Comparison of ENCODE assay signal across 8 cellular contexts in genomic region chr2:176178271-176178806, GRCh38. TPM values are rescaled to one million over a fixed set of nuclear protein-coding genes. Genes with fewer than 3 reads are reported as not detected.
A peak's percentile ranks its signal among the peaks of the same experiment; 100 is the strongest.
DNase-seq lines count a peak whose midpoint lies in the region; ATAC-seq and TF ChIP-seq lines count a peak whose summit lies in the region.

No MANE protein-coding gene starts in this region.

- H3K9me3 Mint-ChIP-seq in MCF 10A (ENCODE audit: unreplicated experiment) (no peaks in the 10 kb centered on the region), neural progenitor cell (peaks cover 7% of the 10 kb centered on the region)

- H3K9me3 ChIP-seq in DND-41 (ENCODE audit: insufficient read depth, low read length, severe bottlenecking), result no peaks in the 10 kb centered on the region
- H3K9me3 ChIP-seq in neural progenitor cell (ENCODE audit: low read depth), result no peaks in the 10 kb centered on the region

- H3K4me1 ChIP-seq in DND-41 (ENCODE audit: insufficient read depth, low read length) (no peaks in the 10 kb centered on the region), neural progenitor cell (peaks cover 12% of the 10 kb centered on the region)

- peaks cover 14% of the 10 kb centered on the region for H3K27me3 Mint-ChIP-seq in MCF 10A (ENCODE audit: insufficient read depth, unreplicated experiment)
- peaks cover 85% of the 10 kb centered on the region for H3K27me3 Mint-ChIP-seq in neural progenitor cell (ENCODE audit: insufficient read depth, low read depth)

- H3K27me3 ChIP-seq in DND-41 (ENCODE audit: insufficient read depth, low read length, poor library complexity) (peaks cover 24% of the 10 kb centered on the region), neural progenitor cell (peaks cover 100% of the 10 kb centered on the region)

- H3K27ac Mint-ChIP-seq in MCF 10A (ENCODE audit: low read depth, unreplicated experiment) (no peak overlapping the region), neural progenitor cell (no peak overlapping the region)

- H3K9ac ChIP-seq in DND-41 (ENCODE audit: low read depth, low read length), result no peak overlapping the region
- no peak overlapping the region for H3K9ac ChIP-seq in neural progenitor cell

- CTCF ChIA-PET in MCF 10A (lab: Yijun Ruan, JAX), result interaction anchor here (0.7 kb wide), 1 partner anchor 473 kb away, joined by 3 read pairs; no protein-coding TSS in a partner anchor

- POLR2A ChIA-PET in MCF 10A (lab: Yijun Ruan, JAX), result no interaction called here

- H3K36me3 Mint-ChIP-seq in MCF 10A (ENCODE audit: insufficient read depth, unreplicated experiment) (no peaks in the 10 kb centered on the region), neural progenitor cell (peaks cover 2% of the 10 kb centered on the region)

- H3K4me1 Mint-ChIP-seq in MCF 10A (ENCODE audit: insufficient read depth, unreplicated experiment) (no peaks in the 10 kb centered on the region), neural progenitor cell (peaks cover 22% of the 10 kb centered on the region)

- H3K4me3 ChIP-seq in DND-41 (ENCODE audit: low read depth in 1 of 2, low read length in 2 of 2) (no peak overlapping the region), neural progenitor cell (peak overlapping the region; percentile 38)

- H2AFZ ChIP-seq in DND-41 (ENCODE audit: low read depth, low read length), result no peak overlapping the region
- H2AFZ ChIP-seq in neural progenitor cell (replicated peaks), result no peak overlapping the region

- H3K27ac ChIP-seq in DND-41 (ENCODE audit: low read length) (no peak overlapping the region), neural progenitor cell (no peak overlapping the region)

- ATAC-seq in DND-41 (ENCODE audit: insufficient read depth, low read depth) (peak; percentile 31; the same call in 1 of the 3 replicates), HG02678 (IDR thresholded peaks at IDR 0.05; ENCODE audit: unreplicated experiment) (no peak)

- intact Hi-C loops in MCF 10A (cut with micrococcal nuclease), result no loop called here

- H3K36me3 ChIP-seq in DND-41 (ENCODE audit: insufficient read depth, low read length) (no peaks in the 10 kb centered on the region), neural progenitor cell (no peaks in the 10 kb centered on the region)

- H3K79me2 ChIP-seq in DND-41 (ENCODE audit: insufficient read depth, low read length), result no peaks in the 10 kb centered on the region
- H3K79me2 ChIP-seq in neural progenitor cell (ENCODE audit: low read depth), result no peaks in the 10 kb centered on the region

- H3K4me2 ChIP-seq in DND-41 (ENCODE audit: insufficient read depth, low read length) (no peak overlapping the region), neural progenitor cell (peak overlapping the region; percentile 71)

- BruUV-seq in MCF 10A (replicated peaks; lab: Mats Ljungman, UMichigan), result no TSS peak

- DNase-seq in DND-41, result no peak
- DNase-seq in NCI-H1417 (lab: John Stamatoyannopoulos, UW), result peak; percentile 75 to 98 (median 96)
- peak; percentile 20 for DNase-seq in MCF 10A (ENCODE audit: unreplicated experiment)
- DNase-seq in neural progenitor cell (ENCODE audit: low spot score), result peak; percentile 46
- no peak for DNase-seq in H4 (ENCODE audit: low spot score)
- no peak for DNase-seq in HuH-7 (ENCODE audit: low spot score)
- no peak for DNase-seq in D341Med (ENCODE audit: low spot score)

- TF ChIP-seq CTCF in DND-41 (IDR thresholded peaks at IDR 0.05; ENCODE audit: borderline replicate concordance, extremely low read depth, low read length, poor library complexity, severe bottlenecking) (no peak), MCF 10A (IDR thresholded peaks at IDR 0.05; ENCODE audit: unreplicated experiment) (no peak), neural progenitor cell (IDR thresholded peaks at IDR 0.05) (no peak)

- peaks cover 15% of the 10 kb centered on the region for H3F3A ChIP-seq in neural progenitor cell (ENCODE audit: low read depth)

- H4K20me1 ChIP-seq in DND-41 (ENCODE audit: insufficient read depth, low read length), result no peaks in the 10 kb centered on the region
- H4K20me1 ChIP-seq in neural progenitor cell (ENCODE audit: low read depth), result peaks cover 76% of the 10 kb centered on the region

- H3K4me3 Mint-ChIP-seq in MCF 10A (ENCODE audit: unreplicated experiment) (no peak overlapping the region), neural progenitor cell (peak overlapping the region; percentile 63)

RNA-seq across cellular contexts. Expression of gene HOXD1, which starts 10.1 kb away (rescaled TPM):
- total RNA-seq in MCF 10A (2022) (not detected in 2 replicates), neural progenitor cell (ENCODE audit: low replicate concordance) (not detected in 2 replicates)
- not detected in 2 replicates for total RNA-seq in H4 (2014; rRNA removed; shearing (Covaris generic))

RNA-seq across cellular contexts. Expression of gene HOXD3, which starts 21.2 kb away (rescaled TPM):
- not detected in 2 replicates for total RNA-seq in MCF 10A (2022)
- total RNA-seq in neural progenitor cell (ENCODE audit: low replicate concordance), result not detected in 2 replicates
- 0.29 and 0.70 TPM in 2 replicates for total RNA-seq in H4 (2014; rRNA removed; shearing (Covaris generic))

RNA-seq across cellular contexts. Expression of gene HOXD4, which starts 27.0 kb away (rescaled TPM):
- not detected in 2 replicates for total RNA-seq in MCF 10A (2022)
- not detected in 2 replicates for total RNA-seq in neural progenitor cell (ENCODE audit: low replicate concordance)
- not detected in 2 replicates for total RNA-seq in H4 (2014; rRNA removed; shearing (Covaris generic))

RNA-seq across cellular contexts. Expression of gene HOXD8, which starts 48.8 kb away (rescaled TPM):
- total RNA-seq in MCF 10A (2022), result not detected in 2 replicates
- total RNA-seq in neural progenitor cell (ENCODE audit: low replicate concordance), result not detected in 2 replicates
- not detected in 2 replicates for total RNA-seq in H4 (2014; rRNA removed; shearing (Covaris generic))

RNA-seq across cellular contexts. Expression of gene HOXD9, which starts 55.8 kb away (rescaled TPM):
- total RNA-seq in MCF 10A (2022), result not detected in 2 replicates
- total RNA-seq in neural progenitor cell (ENCODE audit: low replicate concordance), result not detected in 2 replicates
- total RNA-seq in H4 (2014; rRNA removed; shearing (Covaris generic)), result 1.1 and 2.1 TPM in 2 replicates

Comparison
In these comparisons a context has a peak if more than half of its experiments do, and no peak if none do; other contexts are left out.
1. DNase-seq: peak in NCI-H1417 (3 of 3), MCF 10A (single experiment) and neural progenitor cell (single experiment); none in DND-41 (single experiment), H4 (single experiment), HuH-7 (single experiment) and D341Med (single experiment).